In genomic region chr17:67662712-67663111, GRCh38 we compare ENCODE assay signal across 10 cellular contexts.
"Had no signal": no experiment of that assay in that cellular context is flagged by ENCODE, and none has a peak within 500 bp of the region (broad histone marks: within the 10 kb centered on the region; RNA-seq: fewer than 3 reads in every experiment).

No MANE protein-coding gene starts in this region.

- H3K4me1 ChIP-seq: HAP-1 had no signal

- H3K27ac Mint-ChIP-seq: GM23338, H9, HFFc6 had no signal

- H3K4me3 ChIP-seq: GM23248, GM23338, HAP-1 had no signal

- H3K4me1 Mint-ChIP-seq: GM23338, H9 had no signal

- H3K27ac ChIP-seq: GM23248 had no signal

- H3K4me2 ChIP-seq: GM23338 had no signal

- H3K4me3 Mint-ChIP-seq: GM23338, H9, HFFc6 had no signal

- FAIRE-seq: H1, H54 had no signal

- H3K36me3 ChIP-seq: HAP-1 had no signal

- H2AFZ ChIP-seq: GM23248, GM23338 had no signal

- DNase-seq: GM23248, GOT3, H7, H9, HCEC 1CT, HFFc6 had no signal

- H3K9ac ChIP-seq: GM23248 had no signal

- ATAC-seq: GM23338 had no signal
